ENCODE assay signal across 2 cellular contexts in the genomic region with DNA sequence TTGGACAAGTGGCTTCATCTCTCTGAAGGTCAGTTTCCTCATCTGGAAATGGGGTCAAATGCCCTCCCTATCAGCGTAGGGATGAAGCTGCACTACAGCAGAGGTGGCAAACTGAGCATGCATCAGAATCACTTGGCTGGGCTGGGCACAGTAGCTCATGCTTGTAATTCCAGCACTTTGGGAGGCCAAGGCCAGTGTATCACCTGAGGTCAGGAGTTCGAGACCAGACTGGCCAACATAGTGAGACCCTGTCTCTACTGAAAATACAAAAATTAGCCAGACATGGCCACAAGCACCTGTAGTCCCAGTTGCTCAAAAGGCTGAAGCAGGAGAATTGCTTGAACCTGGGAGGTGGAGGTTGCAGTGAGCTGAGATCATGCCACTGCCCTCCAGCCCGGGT.
TF ChIP-seq lines count a peak whose summit lies in the region.

No MANE protein-coding gene starts in this region.

TF ChIP-seq in HEK293, 187 proteins besides CTCF, POLR2A, EP300 and RAD21:
- TF ChIP-seq ZNF121 (tag by site-specific recombination; IDR thresholded peaks at IDR 0.05), result 0 out of 2 replicates have a peak, but pooled peaks have one; percentile 40
- TF ChIP-seq, protein P1, sequence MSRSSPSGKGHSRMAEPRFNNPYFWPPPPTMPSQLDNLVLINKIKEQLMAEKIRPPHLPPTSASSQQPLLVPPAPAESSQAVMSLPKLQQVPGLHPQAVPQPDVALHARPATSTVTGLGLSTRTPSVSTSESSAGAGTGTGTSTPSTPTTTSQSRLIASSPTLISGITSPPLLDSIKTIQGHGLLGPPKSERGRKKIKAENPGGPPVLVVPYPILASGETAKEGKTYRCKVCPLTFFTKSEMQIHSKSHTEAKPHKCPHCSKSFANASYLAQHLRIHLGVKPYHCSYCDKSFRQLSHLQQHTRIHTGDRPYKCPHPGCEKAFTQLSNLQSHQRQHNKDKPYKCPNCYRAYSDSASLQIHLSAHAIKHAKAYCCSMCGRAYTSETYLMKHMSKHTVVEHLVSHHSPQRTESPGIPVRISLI (tag by site-specific recombination; IDR thresholded peaks at IDR 0.05), result no peak

TF ChIP-seq in K562, 482 proteins besides CTCF, POLR2A, EP300 and RAD21:
- TF ChIP-seq, protein P2, sequence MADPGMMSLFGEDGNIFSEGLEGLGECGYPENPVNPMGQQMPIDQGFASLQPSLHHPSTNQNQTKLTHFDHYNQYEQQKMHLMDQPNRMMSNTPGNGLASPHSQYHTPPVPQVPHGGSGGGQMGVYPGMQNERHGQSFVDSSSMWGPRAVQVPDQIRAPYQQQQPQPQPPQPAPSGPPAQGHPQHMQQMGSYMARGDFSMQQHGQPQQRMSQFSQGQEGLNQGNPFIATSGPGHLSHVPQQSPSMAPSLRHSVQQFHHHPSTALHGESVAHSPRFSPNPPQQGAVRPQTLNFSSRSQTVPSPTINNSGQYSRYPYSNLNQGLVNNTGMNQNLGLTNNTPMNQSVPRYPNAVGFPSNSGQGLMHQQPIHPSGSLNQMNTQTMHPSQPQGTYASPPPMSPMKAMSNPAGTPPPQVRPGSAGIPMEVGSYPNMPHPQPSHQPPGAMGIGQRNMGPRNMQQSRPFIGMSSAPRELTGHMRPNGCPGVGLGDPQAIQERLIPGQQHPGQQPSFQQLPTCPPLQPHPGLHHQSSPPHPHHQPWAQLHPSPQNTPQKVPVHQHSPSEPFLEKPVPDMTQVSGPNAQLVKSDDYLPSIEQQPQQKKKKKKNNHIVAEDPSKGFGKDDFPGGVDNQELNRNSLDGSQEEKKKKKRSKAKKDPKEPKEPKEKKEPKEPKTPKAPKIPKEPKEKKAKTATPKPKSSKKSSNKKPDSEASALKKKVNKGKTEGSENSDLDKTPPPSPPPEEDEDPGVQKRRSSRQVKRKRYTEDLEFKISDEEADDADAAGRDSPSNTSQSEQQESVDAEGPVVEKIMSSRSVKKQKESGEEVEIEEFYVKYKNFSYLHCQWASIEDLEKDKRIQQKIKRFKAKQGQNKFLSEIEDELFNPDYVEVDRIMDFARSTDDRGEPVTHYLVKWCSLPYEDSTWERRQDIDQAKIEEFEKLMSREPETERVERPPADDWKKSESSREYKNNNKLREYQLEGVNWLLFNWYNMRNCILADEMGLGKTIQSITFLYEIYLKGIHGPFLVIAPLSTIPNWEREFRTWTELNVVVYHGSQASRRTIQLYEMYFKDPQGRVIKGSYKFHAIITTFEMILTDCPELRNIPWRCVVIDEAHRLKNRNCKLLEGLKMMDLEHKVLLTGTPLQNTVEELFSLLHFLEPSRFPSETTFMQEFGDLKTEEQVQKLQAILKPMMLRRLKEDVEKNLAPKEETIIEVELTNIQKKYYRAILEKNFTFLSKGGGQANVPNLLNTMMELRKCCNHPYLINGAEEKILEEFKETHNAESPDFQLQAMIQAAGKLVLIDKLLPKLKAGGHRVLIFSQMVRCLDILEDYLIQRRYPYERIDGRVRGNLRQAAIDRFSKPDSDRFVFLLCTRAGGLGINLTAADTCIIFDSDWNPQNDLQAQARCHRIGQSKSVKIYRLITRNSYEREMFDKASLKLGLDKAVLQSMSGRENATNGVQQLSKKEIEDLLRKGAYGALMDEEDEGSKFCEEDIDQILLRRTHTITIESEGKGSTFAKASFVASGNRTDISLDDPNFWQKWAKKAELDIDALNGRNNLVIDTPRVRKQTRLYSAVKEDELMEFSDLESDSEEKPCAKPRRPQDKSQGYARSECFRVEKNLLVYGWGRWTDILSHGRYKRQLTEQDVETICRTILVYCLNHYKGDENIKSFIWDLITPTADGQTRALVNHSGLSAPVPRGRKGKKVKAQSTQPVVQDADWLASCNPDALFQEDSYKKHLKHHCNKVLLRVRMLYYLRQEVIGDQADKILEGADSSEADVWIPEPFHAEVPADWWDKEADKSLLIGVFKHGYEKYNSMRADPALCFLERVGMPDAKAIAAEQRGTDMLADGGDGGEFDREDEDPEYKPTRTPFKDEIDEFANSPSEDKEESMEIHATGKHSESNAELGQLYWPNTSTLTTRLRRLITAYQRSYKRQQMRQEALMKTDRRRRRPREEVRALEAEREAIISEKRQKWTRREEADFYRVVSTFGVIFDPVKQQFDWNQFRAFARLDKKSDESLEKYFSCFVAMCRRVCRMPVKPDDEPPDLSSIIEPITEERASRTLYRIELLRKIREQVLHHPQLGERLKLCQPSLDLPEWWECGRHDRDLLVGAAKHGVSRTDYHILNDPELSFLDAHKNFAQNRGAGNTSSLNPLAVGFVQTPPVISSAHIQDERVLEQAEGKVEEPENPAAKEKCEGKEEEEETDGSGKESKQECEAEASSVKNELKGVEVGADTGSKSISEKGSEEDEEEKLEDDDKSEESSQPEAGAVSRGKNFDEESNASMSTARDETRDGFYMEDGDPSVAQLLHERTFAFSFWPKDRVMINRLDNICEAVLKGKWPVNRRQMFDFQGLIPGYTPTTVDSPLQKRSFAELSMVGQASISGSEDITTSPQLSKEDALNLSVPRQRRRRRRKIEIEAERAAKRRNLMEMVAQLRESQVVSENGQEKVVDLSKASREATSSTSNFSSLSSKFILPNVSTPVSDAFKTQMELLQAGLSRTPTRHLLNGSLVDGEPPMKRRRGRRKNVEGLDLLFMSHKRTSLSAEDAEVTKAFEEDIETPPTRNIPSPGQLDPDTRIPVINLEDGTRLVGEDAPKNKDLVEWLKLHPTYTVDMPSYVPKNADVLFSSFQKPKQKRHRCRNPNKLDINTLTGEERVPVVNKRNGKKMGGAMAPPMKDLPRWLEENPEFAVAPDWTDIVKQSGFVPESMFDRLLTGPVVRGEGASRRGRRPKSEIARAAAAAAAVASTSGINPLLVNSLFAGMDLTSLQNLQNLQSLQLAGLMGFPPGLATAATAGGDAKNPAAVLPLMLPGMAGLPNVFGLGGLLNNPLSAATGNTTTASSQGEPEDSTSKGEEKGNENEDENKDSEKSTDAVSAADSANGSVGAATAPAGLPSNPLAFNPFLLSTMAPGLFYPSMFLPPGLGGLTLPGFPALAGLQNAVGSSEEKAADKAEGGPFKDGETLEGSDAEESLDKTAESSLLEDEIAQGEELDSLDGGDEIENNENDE (IDR thresholded peaks at IDR 0.05; ENCODE audit: low read depth, low read length), result no peak
- TF ChIP-seq ZNF121 (CRISPR knock-in tag; conservative IDR thresholded peaks at IDR 0.05), result peak; percentile 72; the same call in 1 of the 2 replicates
- TF ChIP-seq, protein P3, sequence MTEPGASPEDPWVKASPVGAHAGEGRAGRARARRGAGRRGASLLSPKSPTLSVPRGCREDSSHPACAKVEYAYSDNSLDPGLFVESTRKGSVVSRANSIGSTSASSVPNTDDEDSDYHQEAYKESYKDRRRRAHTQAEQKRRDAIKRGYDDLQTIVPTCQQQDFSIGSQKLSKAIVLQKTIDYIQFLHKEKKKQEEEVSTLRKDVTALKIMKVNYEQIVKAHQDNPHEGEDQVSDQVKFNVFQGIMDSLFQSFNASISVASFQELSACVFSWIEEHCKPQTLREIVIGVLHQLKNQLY (CRISPR knock-in tag; conservative IDR thresholded peaks at IDR 0.05), result no peak
